28 cellular contexts compared by ENCODE assay signal in the genomic region with DNA sequence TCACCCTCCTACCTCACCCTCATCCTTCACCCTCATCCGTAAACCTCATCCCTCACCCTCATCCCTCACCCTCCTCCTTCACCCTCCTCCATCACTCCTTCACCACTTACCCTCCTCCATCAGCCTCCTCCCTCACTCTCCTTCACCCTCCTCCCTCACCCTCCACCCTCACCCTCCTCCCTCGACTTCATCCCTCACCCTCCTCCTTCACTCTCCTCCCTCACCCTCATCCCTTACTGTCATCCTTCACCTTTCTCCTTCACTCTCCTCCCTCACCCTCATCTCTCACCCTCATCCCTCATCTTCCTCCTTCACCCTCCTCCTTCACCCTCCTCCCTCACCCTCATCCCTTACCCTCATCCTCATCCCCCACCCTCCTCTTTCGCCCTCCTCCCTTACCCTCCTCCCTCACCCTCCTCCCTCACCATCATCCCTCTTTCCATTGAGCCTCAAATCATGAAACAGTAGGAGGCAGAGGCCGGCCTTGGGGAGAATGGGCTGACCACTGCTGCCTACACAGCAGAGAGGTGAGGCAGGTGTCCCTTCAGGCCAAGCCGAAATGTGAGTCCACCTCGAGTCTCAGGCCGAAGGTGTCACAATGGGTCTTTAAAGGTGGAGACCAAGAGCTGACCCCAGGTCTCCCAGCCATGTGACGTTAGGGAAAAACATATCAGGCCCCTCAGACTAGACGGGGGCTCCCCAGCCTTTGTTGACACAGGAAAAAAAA. TPM values are rescaled to one million over a fixed set of nuclear protein-coding genes. Genes with fewer than 3 reads are reported as not detected.
A peak's percentile ranks its signal among the peaks of the same experiment; 100 is the strongest.
DNase-seq lines count a peak whose midpoint lies in the region; ATAC-seq and TF ChIP-seq lines count a peak whose summit lies in the region.
"Had no signal": no experiment of that assay in that cellular context is flagged by ENCODE, and none has a peak within 500 bp of the region (broad histone marks: within the 10 kb centered on the region; RNA-seq: fewer than 3 reads in every experiment).

No MANE protein-coding gene starts in this region.

- H3K4me2 ChIP-seq in mesenchymal stem cell (ENCODE audit: low read length, poor library complexity, severe bottlenecking) = no peak overlapping the region

- H2BK12ac ChIP-seq in mesenchymal stem cell (ENCODE audit: low read length in 2 of 2) = peak overlapping the region in 1 of 2 experiments; percentile 12

- H3K27me3 ChIP-seq in mesenchymal stem cell (ENCODE audit: control insufficient read depth in 1 of 2, insufficient read depth in 1 of 2, low read length in 2 of 2) = peaks cover 0 to 43% of the 10 kb centered on the region in 2 experiments
- H3K27me3 ChIP-seq: body of pancreas, heart right ventricle had no signal

- H3K23ac ChIP-seq in mesenchymal stem cell (ENCODE audit: low read length in 2 of 2) = no peak overlapping the region

- H4K8ac ChIP-seq in mesenchymal stem cell (ENCODE audit: low read length) = no peak overlapping the region

- H2AK5ac ChIP-seq in mesenchymal stem cell (ENCODE audit: low read length, severe bottlenecking) = no peak overlapping the region

- no peak overlapping the region for H3K14ac ChIP-seq in mesenchymal stem cell (ENCODE audit: low read length in 2 of 2)

- no peak overlapping the region for H2BK120ac ChIP-seq in mesenchymal stem cell (ENCODE audit: low read depth, low read length)

- POLR2A ChIA-PET in HEK293 (lab: Yijun Ruan, JAX) = no interaction called here

- H3K27ac Mint-ChIP-seq in CD14-positive monocyte = peak overlapping the region in 6 of 7 donors; percentile 96 to 100 (median 98)
- H3K27ac Mint-ChIP-seq in dendritic cell treated with granulocyte-macrophage colony-stimulating factor and Interleukin-4, amounts not matched to agents 40 ng/mL and 50 ng/mL, for 4 days = peak overlapping the region; percentile 74
- no peak overlapping the region for H3K27ac Mint-ChIP-seq in osteocyte (ENCODE audit: unreplicated experiment)
- H3K27ac Mint-ChIP-seq: activated CD4-positive, alpha-beta memory T cell treated with anti-CD3 and anti-CD28 coated beads for 36 hours had no signal

- no peak overlapping the region for H2AFZ ChIP-seq in mesenchymal stem cell (ENCODE audit: low read depth, low read length)

- H3K18ac ChIP-seq in mesenchymal stem cell (ENCODE audit: low read depth in 1 of 2, low read length in 2 of 2) = no peak overlapping the region

- intact Hi-C loops in CD14-positive monocyte (cut with micrococcal nuclease) = no loop called here
- intact Hi-C loops in dendritic cell treated with granulocyte-macrophage colony-stimulating factor and Interleukin-4, amounts not matched to agents 40 ng/mL and 50 ng/mL, for 4 days (cut with micrococcal nuclease) = no loop called here

- ATAC-seq in HG03378 (IDR thresholded peaks at IDR 0.05; ENCODE audit: unreplicated experiment) (no peak), HG03045 (IDR thresholded peaks at IDR 0.05; ENCODE audit: unreplicated experiment) (no peak)
- ATAC-seq: body of pancreas; heart right ventricle; Panc1; stimulated activated naive CD8-positive, alpha-beta T cell treated with anti-CD3 and anti-CD28 coated beads, Interleukin-15, Interleukin-2, amounts not matched to agents 100 U/mL and 50 U/mL, for 24 hours had no signal

- no peak overlapping the region for H3K4ac ChIP-seq in mesenchymal stem cell (ENCODE audit: low read depth in 1 of 2, low read length in 2 of 2)

- peaks cover 24 to 35% (median 25%) of the 10 kb centered on the region in 7 donors for H3K9me3 Mint-ChIP-seq in CD14-positive monocyte
- peaks cover 26% of the 10 kb centered on the region for H3K9me3 Mint-ChIP-seq in dendritic cell treated with granulocyte-macrophage colony-stimulating factor and Interleukin-4, amounts not matched to agents 40 ng/mL and 50 ng/mL, for 4 days
- H3K9me3 Mint-ChIP-seq in osteocyte (ENCODE audit: unreplicated experiment) = peaks cover 9% of the 10 kb centered on the region

- H3K4me3 Mint-ChIP-seq in CD14-positive monocyte (no peak overlapping the region), osteocyte (ENCODE audit: unreplicated experiment) (no peak overlapping the region)
- no peak overlapping the region for H3K4me3 Mint-ChIP-seq in dendritic cell treated with granulocyte-macrophage colony-stimulating factor and Interleukin-4, amounts not matched to agents 40 ng/mL and 50 ng/mL, for 4 days
- H3K4me3 Mint-ChIP-seq: activated CD4-positive, alpha-beta memory T cell treated with anti-CD3 and anti-CD28 coated beads for 36 hours; neural crest cell had no signal

- 92% methylated on average over 7 of the region's 9 CpGs for WGBS in mesenchymal stem cell

- H3K79me1 ChIP-seq in mesenchymal stem cell (replicated peaks; ENCODE audit: low read length, poor library complexity, severe bottlenecking) = no peaks in the 10 kb centered on the region

- H3K9me3 ChIP-seq in HEK293 (ENCODE audit: control insufficient read depth, insufficient read depth, low read depth, low read length) (no peaks in the 10 kb centered on the region), mesenchymal stem cell (ENCODE audit: control insufficient read depth, low read length) (no peaks in the 10 kb centered on the region)
- H3K9me3 ChIP-seq: body of pancreas, thoracic aorta had no signal

- no peak overlapping the region for H3K4me3 ChIP-seq in HEK293 (ENCODE audit: low read depth, low read length)
- H3K4me3 ChIP-seq in mesenchymal stem cell (ENCODE audit: insufficient read depth in 1 of 2, low read depth in 1 of 2, low read length in 2 of 2) = no peak overlapping the region
- H3K4me3 ChIP-seq: body of pancreas, heart right ventricle, thoracic aorta had no signal

- H2BK5ac ChIP-seq in mesenchymal stem cell (ENCODE audit: low read depth, low read length, poor library complexity, severe bottlenecking) = no peak overlapping the region

- H3K4me1 Mint-ChIP-seq in CD14-positive monocyte (peaks cover 18% of the 10 kb centered on the region), osteocyte (ENCODE audit: unreplicated experiment) (peaks cover 39% of the 10 kb centered on the region)
- peaks cover 30% of the 10 kb centered on the region for H3K4me1 Mint-ChIP-seq in dendritic cell treated with granulocyte-macrophage colony-stimulating factor and Interleukin-4, amounts not matched to agents 40 ng/mL and 50 ng/mL, for 4 days (ENCODE audit: low read depth)

- H3K4me1 ChIP-seq in HEK293 (ENCODE audit: control insufficient read depth, insufficient read depth, low read length) = no peaks in the 10 kb centered on the region
- peaks cover 27% of the 10 kb centered on the region for H3K4me1 ChIP-seq in mesenchymal stem cell (ENCODE audit: control insufficient read depth, insufficient read depth, low read depth, low read length)

- no peak overlapping the region for H3K9ac ChIP-seq in mesenchymal stem cell (ENCODE audit: low read length)

- TF ChIP-seq CTCF in CD14-positive monocyte (IDR thresholded peaks at IDR 0.05) = no peak
- TF ChIP-seq CTCF in HEK293 (tag by site-specific recombination; IDR thresholded peaks at IDR 0.05) = no peak
- TF ChIP-seq CTCF in osteocyte (IDR thresholded peaks at IDR 0.05) = no peak

- no peak overlapping the region for H4K91ac ChIP-seq in mesenchymal stem cell (ENCODE audit: low read length)

- H2BK15ac ChIP-seq in mesenchymal stem cell (ENCODE audit: low read depth, poor library complexity, severe bottlenecking) = no peak overlapping the region

- DNase-seq in CD14-positive monocyte (ENCODE audit: low spot score) (no peak), osteocyte (ENCODE audit: extremely low spot score, unreplicated experiment) (peak; percentile 34), COLO829 (ENCODE audit: low spot score) (no peak), mesenchymal stem cell (no peak)
- DNase-seq: activated CD4-positive, alpha-beta memory T cell treated with anti-CD3 and anti-CD28 coated beads for 36 hours; activated naive CD4-positive, alpha-beta T cell treated with Interleukin-2 at 50 U/mL for 16 hours; body of pancreas; DND-41; effector memory CD4-positive, alpha-beta T cell; erythroblast; HCEC 1CT; heart right ventricle; Kasumi-1; NCI-H1694; NCI-H2171; NCI-H524; NK-92 treated with Interleukin-12 subunit alpha and Interleukin-12 subunit beta, amount 100 ng/mL, for 24 hours; SIG-M5; stimulated activated naive CD8-positive, alpha-beta T cell treated with anti-CD3 and anti-CD28 coated beads, Interleukin-15, Interleukin-2, amounts not matched to agents 100 U/mL and 50 U/mL, for 24 hours had no signal

- H3K36me3 Mint-ChIP-seq in CD14-positive monocyte (peaks cover 6 to 14% of the 10 kb centered on the region in 2 donors), osteocyte (ENCODE audit: unreplicated experiment) (no peaks in the 10 kb centered on the region)
- H3K36me3 Mint-ChIP-seq in dendritic cell treated with granulocyte-macrophage colony-stimulating factor and Interleukin-4, amounts not matched to agents 40 ng/mL and 50 ng/mL, for 4 days (ENCODE audit: low read depth) = peaks cover 18% of the 10 kb centered on the region
- H3K36me3 Mint-ChIP-seq: activated CD4-positive, alpha-beta memory T cell treated with anti-CD3 and anti-CD28 coated beads for 36 hours had no signal

- H3K27ac ChIP-seq in HEK293 (ENCODE audit: extremely low read depth, low read depth, low read length) (no peak overlapping the region), mesenchymal stem cell (ENCODE audit: low read length, poor library complexity, severe bottlenecking) (no peak overlapping the region)
- H3K27ac ChIP-seq: body of pancreas, C4-2B, heart right ventricle, thoracic aorta, VCaP had no signal

- H3K36me3 ChIP-seq in HEK293 (ENCODE audit: control insufficient read depth in 2 of 2, insufficient read depth in 1 of 2, low read length in 2 of 2) = no peaks in the 10 kb centered on the region
- H3K36me3 ChIP-seq in mesenchymal stem cell (ENCODE audit: control insufficient read depth in 1 of 2, insufficient read depth in 2 of 2, low read depth in 1 of 2, low read length in 2 of 2) = no peaks in the 10 kb centered on the region
- H3K36me3 ChIP-seq: heart right ventricle, thoracic aorta had no signal

- CTCF ChIA-PET in HEK293 (lab: Yijun Ruan, JAX) = no interaction called here

- H3K27me3 Mint-ChIP-seq in CD14-positive monocyte (ENCODE audit: low read depth in 3 of 3) = peaks cover 2 to 18% (median 8%) of the 10 kb centered on the region in 3 donors
- H3K27me3 Mint-ChIP-seq in dendritic cell treated with granulocyte-macrophage colony-stimulating factor and Interleukin-4, amounts not matched to agents 40 ng/mL and 50 ng/mL, for 4 days = no peaks in the 10 kb centered on the region
- H3K27me3 Mint-ChIP-seq in osteocyte (ENCODE audit: unreplicated experiment) = no peaks in the 10 kb centered on the region
- H3K27me3 Mint-ChIP-seq: activated CD4-positive, alpha-beta memory T cell treated with anti-CD3 and anti-CD28 coated beads for 36 hours had no signal

RNA-seq across cellular contexts. Expression of a gene that starts 53.0 kb away (rescaled TPM):
- polyA plus RNA-seq in CD14-positive monocyte = under 1 TPM in 1 of 2 donors, not detected in 1; 0.29 TPM
- total RNA-seq in osteocyte = 92.0 and 93.6 TPM in 2 replicates
- 23.5 TPM for polyA plus RNA-seq in mesenchymal stem cell (2013, experiment 1 of 2)
- polyA plus RNA-seq in mesenchymal stem cell (2013, experiment 2 of 2) = 22.9 TPM
